Comparison of ENCODE assay signal across 8 cellular contexts in genomic region chr5:152514827-152515397, GRCh38.
DNase-seq lines count a peak whose midpoint lies in the region; ATAC-seq, FAIRE-seq and TF ChIP-seq lines count a peak whose summit lies in the region.

No MANE protein-coding gene starts in this region.

- H3K4me3 ChIP-seq in astrocyte (ENCODE audit: insufficient read depth, low read depth, low read length), result no peak overlapping the region

- H3K27me3 ChIP-seq in astrocyte (ENCODE audit: insufficient read depth, low read length), result no peaks in the 10 kb centered on the region

- no peaks in the 10 kb centered on the region for H3K4me1 Mint-ChIP-seq in astrocyte (ENCODE audit: low read depth, unreplicated experiment)

- TF ChIP-seq CTCF in astrocyte (IDR thresholded peaks at IDR 0.05; ENCODE audit: insufficient read depth, low read depth, low read length), result peak; percentile 39

- H3K4me3 Mint-ChIP-seq in astrocyte (ENCODE audit: unreplicated experiment), result no peak overlapping the region

- H3K9me3 Mint-ChIP-seq in astrocyte (ENCODE audit: unreplicated experiment), result no peaks in the 10 kb centered on the region

- H4K20me1 ChIP-seq in astrocyte (ENCODE audit: insufficient read depth, low read length), result no peaks in the 10 kb centered on the region

- no peak overlapping the region for H3K27ac ChIP-seq in astrocyte (ENCODE audit: low read depth, low read length)

- no peaks in the 10 kb centered on the region for H3K36me3 ChIP-seq in astrocyte (ENCODE audit: insufficient read depth, low read length)

- no peak overlapping the region for H3K27ac Mint-ChIP-seq in astrocyte (ENCODE audit: unreplicated experiment)

- peak; percentile 59 for DNase-seq in NCI-H82 (lab: John Stamatoyannopoulos, UW)
- no peak for DNase-seq in NCI-H82 treated with DMSO at 0.1 percent for 48 hours (lab: John Stamatoyannopoulos, UW; ENCODE audit: unreplicated experiment)
- DNase-seq in NCI-H1092 (lab: John Stamatoyannopoulos, UW), result peak; percentile 1
- DNase-seq in astrocyte (ENCODE audit: low read depth), result no peak
- DNase-seq in midbrain (lab: John Stamatoyannopoulos, UW), result peak; percentile 24

- H2AFZ ChIP-seq in astrocyte (ENCODE audit: low read depth, low read length), result no peak overlapping the region

- H3K27me3 Mint-ChIP-seq in astrocyte (ENCODE audit: low read depth, unreplicated experiment), result no peaks in the 10 kb centered on the region

- H3K36me3 Mint-ChIP-seq in astrocyte (ENCODE audit: low read depth, unreplicated experiment), result no peaks in the 10 kb centered on the region

- H3K79me2 ChIP-seq in astrocyte (ENCODE audit: insufficient read depth, low read length), result no peaks in the 10 kb centered on the region

- ATAC-seq in HG03571 (IDR thresholded peaks at IDR 0.05; ENCODE audit: unreplicated experiment), result no peak
- ATAC-seq in HG02798 (IDR thresholded peaks at IDR 0.05; ENCODE audit: poor library complexity, unreplicated experiment), result no peak
- ATAC-seq in HG03097 (IDR thresholded peaks at IDR 0.05; ENCODE audit: low FRiP score, unreplicated experiment), result no peak

- no peaks in the 10 kb centered on the region for H3K9me3 ChIP-seq in astrocyte (ENCODE audit: insufficient read depth, low read depth, low read length)

- no peaks in the 10 kb centered on the region for H3K4me1 ChIP-seq in astrocyte (ENCODE audit: insufficient read depth, low read length)

- FAIRE-seq in astrocyte (lab: Jason Lieb, UNC), result peak; percentile 9

- H3K9ac ChIP-seq in astrocyte (ENCODE audit: low read length), result no peak overlapping the region

- no peak overlapping the region for H3K4me2 ChIP-seq in astrocyte (ENCODE audit: low read length)

Comparison
In these comparisons a context has a peak if more than half of its experiments do, and no peak if none do; other contexts are left out.
1. DNase-seq: peak in NCI-H82 (single experiment), NCI-H1092 (single experiment) and midbrain (single experiment); none in NCI-H82 treated with DMSO at 0.1 percent for 48 hours (single experiment) and astrocyte (single experiment).